Comparison of ENCODE assay signal across 7 cellular contexts in genomic region chr1:16945512-16945911, GRCh38. TPM values are rescaled to one million over a fixed set of nuclear protein-coding genes. Genes with fewer than 3 reads are reported as not detected.
"Had no signal": no experiment of that assay in that cellular context is flagged by ENCODE, and none has a peak within 500 bp of the region (broad histone marks: within the 10 kb centered on the region; RNA-seq: fewer than 3 reads in every experiment).

No MANE protein-coding gene starts in this region.

RNA-seq across cellular contexts. Expression of gene MFAP2, which starts 34.9 kb away (rescaled TPM):
- total RNA-seq: activated CD8-positive, alpha-beta memory T cell treated with anti-CD3 and anti-CD28 coated beads for 36 hours; activated naive CD8-positive, alpha-beta T cell treated with anti-CD3 and anti-CD28 coated beads, Interleukin-2, amount 10 ng/mL, durations not matched to agents 7 days and 5 days; activated T-helper 2 cell treated with anti-CD3 and anti-CD28 coated beads, Interferon-gamma antibody, Interleukin-2, Interleukin-4, amounts not matched to agents 10 μg/mL and 5 μg/mL and 100 μg/mL, durations not matched to agents 14 hours and 24 hours and 36 hours; OCI-LY7; T-helper 1 cell treated with Interleukin-12 subunit alpha and Interleukin-12 subunit beta and Interleukin-4 antibody, amounts not matched to agents 30 ng/mL and 1 ng/mL, for 36 hours; T-helper 2 cell treated with Interferon-gamma antibody and Interleukin-4, amounts not matched to agents 100 ng/mL and 5 ng/mL, for 36 hours had no signal

RNA-seq across cellular contexts. Expression of gene RNU1-2, which starts 49.7 kb away (rescaled TPM):
- polyA plus RNA-seq: adrenal gland had no signal
